ENCODE assay signal across 1 cellular context in the genomic region with DNA sequence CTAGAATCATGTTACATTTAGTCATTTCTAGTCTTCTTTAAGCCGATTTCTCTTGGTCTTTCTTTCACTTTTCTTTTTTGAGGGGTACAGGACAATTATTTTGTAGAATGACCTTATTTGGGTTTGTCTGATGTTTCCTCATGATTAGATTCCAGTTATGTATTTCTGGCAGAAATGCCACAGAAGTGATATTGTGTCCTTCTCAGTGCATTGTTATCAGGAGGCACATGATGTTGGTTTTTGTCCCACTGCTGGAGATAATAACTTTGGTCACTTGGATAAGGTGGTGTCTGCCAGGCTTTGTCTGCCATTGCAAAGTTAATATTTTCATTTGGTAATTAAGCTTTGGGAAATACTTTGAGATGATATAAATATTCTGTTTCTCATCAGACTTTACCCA.
TF ChIP-seq lines count a peak whose summit lies in the region.

No MANE protein-coding gene starts in this region.

TF ChIP-seq in K562, 482 proteins besides CTCF, POLR2A, EP300 and RAD21 (continued from another document and continues in another):
- TF ChIP-seq, protein P1, sequence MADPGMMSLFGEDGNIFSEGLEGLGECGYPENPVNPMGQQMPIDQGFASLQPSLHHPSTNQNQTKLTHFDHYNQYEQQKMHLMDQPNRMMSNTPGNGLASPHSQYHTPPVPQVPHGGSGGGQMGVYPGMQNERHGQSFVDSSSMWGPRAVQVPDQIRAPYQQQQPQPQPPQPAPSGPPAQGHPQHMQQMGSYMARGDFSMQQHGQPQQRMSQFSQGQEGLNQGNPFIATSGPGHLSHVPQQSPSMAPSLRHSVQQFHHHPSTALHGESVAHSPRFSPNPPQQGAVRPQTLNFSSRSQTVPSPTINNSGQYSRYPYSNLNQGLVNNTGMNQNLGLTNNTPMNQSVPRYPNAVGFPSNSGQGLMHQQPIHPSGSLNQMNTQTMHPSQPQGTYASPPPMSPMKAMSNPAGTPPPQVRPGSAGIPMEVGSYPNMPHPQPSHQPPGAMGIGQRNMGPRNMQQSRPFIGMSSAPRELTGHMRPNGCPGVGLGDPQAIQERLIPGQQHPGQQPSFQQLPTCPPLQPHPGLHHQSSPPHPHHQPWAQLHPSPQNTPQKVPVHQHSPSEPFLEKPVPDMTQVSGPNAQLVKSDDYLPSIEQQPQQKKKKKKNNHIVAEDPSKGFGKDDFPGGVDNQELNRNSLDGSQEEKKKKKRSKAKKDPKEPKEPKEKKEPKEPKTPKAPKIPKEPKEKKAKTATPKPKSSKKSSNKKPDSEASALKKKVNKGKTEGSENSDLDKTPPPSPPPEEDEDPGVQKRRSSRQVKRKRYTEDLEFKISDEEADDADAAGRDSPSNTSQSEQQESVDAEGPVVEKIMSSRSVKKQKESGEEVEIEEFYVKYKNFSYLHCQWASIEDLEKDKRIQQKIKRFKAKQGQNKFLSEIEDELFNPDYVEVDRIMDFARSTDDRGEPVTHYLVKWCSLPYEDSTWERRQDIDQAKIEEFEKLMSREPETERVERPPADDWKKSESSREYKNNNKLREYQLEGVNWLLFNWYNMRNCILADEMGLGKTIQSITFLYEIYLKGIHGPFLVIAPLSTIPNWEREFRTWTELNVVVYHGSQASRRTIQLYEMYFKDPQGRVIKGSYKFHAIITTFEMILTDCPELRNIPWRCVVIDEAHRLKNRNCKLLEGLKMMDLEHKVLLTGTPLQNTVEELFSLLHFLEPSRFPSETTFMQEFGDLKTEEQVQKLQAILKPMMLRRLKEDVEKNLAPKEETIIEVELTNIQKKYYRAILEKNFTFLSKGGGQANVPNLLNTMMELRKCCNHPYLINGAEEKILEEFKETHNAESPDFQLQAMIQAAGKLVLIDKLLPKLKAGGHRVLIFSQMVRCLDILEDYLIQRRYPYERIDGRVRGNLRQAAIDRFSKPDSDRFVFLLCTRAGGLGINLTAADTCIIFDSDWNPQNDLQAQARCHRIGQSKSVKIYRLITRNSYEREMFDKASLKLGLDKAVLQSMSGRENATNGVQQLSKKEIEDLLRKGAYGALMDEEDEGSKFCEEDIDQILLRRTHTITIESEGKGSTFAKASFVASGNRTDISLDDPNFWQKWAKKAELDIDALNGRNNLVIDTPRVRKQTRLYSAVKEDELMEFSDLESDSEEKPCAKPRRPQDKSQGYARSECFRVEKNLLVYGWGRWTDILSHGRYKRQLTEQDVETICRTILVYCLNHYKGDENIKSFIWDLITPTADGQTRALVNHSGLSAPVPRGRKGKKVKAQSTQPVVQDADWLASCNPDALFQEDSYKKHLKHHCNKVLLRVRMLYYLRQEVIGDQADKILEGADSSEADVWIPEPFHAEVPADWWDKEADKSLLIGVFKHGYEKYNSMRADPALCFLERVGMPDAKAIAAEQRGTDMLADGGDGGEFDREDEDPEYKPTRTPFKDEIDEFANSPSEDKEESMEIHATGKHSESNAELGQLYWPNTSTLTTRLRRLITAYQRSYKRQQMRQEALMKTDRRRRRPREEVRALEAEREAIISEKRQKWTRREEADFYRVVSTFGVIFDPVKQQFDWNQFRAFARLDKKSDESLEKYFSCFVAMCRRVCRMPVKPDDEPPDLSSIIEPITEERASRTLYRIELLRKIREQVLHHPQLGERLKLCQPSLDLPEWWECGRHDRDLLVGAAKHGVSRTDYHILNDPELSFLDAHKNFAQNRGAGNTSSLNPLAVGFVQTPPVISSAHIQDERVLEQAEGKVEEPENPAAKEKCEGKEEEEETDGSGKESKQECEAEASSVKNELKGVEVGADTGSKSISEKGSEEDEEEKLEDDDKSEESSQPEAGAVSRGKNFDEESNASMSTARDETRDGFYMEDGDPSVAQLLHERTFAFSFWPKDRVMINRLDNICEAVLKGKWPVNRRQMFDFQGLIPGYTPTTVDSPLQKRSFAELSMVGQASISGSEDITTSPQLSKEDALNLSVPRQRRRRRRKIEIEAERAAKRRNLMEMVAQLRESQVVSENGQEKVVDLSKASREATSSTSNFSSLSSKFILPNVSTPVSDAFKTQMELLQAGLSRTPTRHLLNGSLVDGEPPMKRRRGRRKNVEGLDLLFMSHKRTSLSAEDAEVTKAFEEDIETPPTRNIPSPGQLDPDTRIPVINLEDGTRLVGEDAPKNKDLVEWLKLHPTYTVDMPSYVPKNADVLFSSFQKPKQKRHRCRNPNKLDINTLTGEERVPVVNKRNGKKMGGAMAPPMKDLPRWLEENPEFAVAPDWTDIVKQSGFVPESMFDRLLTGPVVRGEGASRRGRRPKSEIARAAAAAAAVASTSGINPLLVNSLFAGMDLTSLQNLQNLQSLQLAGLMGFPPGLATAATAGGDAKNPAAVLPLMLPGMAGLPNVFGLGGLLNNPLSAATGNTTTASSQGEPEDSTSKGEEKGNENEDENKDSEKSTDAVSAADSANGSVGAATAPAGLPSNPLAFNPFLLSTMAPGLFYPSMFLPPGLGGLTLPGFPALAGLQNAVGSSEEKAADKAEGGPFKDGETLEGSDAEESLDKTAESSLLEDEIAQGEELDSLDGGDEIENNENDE (IDR thresholded peaks at IDR 0.05; ENCODE audit: low read depth, low read length), result no peak
- TF ChIP-seq ELF2 (CRISPR knock-in tag; IDR thresholded peaks at IDR 0.05), result no peak
- no peak for TF ChIP-seq SPI1 (IDR thresholded peaks at IDR 0.05; ENCODE audit: borderline replicate concordance, low read depth, low read length)
- TF ChIP-seq DMBX1 (CRISPR knock-in tag; IDR thresholded peaks at IDR 0.05; ENCODE audit: borderline replicate concordance), result no peak
- TF ChIP-seq, protein P2, sequence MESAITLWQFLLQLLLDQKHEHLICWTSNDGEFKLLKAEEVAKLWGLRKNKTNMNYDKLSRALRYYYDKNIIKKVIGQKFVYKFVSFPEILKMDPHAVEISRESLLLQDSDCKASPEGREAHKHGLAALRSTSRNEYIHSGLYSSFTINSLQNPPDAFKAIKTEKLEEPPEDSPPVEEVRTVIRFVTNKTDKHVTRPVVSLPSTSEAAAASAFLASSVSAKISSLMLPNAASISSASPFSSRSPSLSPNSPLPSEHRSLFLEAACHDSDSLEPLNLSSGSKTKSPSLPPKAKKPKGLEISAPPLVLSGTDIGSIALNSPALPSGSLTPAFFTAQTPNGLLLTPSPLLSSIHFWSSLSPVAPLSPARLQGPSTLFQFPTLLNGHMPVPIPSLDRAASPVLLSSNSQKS (CRISPR knock-in tag; IDR thresholded peaks at IDR 0.05), result no peak
- TF ChIP-seq KAT8 (IDR thresholded peaks at IDR 0.05; ENCODE audit: low read depth), result no peak
- peak; percentile 93 for TF ChIP-seq TAL1 (IDR thresholded peaks at IDR 0.05)
- TF ChIP-seq ZNF311 (CRISPR knock-in tag; IDR thresholded peaks at IDR 0.05), result no peak
- no peak for TF ChIP-seq NFYB (IDR thresholded peaks at IDR 0.05; ENCODE audit: extremely low read depth, insufficient read length)
- TF ChIP-seq FOXK2 (conservative IDR thresholded peaks at IDR 0.05 in 1 of 2, IDR thresholded peaks at IDR 0.05 in 1 of 2; ENCODE audit: low read depth in 2 of 2), result no peak
- no peak for TF ChIP-seq PURB (CRISPR knock-in tag; IDR thresholded peaks at IDR 0.05; ENCODE audit: low read depth)
- TF ChIP-seq TAF15 (IDR thresholded peaks at IDR 0.05; ENCODE audit: low read depth, low read length), result no peak
- TF ChIP-seq, protein P3, sequence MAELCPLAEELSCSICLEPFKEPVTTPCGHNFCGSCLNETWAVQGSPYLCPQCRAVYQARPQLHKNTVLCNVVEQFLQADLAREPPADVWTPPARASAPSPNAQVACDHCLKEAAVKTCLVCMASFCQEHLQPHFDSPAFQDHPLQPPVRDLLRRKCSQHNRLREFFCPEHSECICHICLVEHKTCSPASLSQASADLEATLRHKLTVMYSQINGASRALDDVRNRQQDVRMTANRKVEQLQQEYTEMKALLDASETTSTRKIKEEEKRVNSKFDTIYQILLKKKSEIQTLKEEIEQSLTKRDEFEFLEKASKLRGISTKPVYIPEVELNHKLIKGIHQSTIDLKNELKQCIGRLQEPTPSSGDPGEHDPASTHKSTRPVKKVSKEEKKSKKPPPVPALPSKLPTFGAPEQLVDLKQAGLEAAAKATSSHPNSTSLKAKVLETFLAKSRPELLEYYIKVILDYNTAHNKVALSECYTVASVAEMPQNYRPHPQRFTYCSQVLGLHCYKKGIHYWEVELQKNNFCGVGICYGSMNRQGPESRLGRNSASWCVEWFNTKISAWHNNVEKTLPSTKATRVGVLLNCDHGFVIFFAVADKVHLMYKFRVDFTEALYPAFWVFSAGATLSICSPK (IDR thresholded peaks at IDR 0.05; ENCODE audit: borderline replicate concordance), result no peak
- TF ChIP-seq TEAD1 (CRISPR knock-in tag; IDR thresholded peaks at IDR 0.05), result peak in 1 of 2 experiments; percentile 75; a peak in 1 of 4 replicates
- TF ChIP-seq PYGO2 (tag; IDR thresholded peaks at IDR 0.05), result peak; percentile 37; the same call in 1 of the 2 replicates
- TF ChIP-seq GATA2 (CRISPR knock-in tag; IDR thresholded peaks at IDR 0.05), result peak; percentile 57; the same call in 1 of the 2 replicates
- TF ChIP-seq, protein P4, sequence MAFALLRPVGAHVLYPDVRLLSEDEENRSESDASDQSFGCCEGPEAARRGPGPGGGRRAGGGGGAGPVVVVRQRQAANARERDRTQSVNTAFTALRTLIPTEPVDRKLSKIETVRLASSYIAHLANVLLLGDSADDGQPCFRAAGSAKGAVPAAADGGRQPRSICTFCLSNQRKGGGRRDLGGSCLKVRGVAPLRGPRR (CRISPR knock-in tag; IDR thresholded peaks at IDR 0.05), result no peak
- TF ChIP-seq ZNF3 (CRISPR knock-in tag; IDR thresholded peaks at IDR 0.05), result no peak
- no peak for TF ChIP-seq NFE2 (IDR thresholded peaks at IDR 0.05; ENCODE audit: low read depth)
- TF ChIP-seq, protein P5, sequence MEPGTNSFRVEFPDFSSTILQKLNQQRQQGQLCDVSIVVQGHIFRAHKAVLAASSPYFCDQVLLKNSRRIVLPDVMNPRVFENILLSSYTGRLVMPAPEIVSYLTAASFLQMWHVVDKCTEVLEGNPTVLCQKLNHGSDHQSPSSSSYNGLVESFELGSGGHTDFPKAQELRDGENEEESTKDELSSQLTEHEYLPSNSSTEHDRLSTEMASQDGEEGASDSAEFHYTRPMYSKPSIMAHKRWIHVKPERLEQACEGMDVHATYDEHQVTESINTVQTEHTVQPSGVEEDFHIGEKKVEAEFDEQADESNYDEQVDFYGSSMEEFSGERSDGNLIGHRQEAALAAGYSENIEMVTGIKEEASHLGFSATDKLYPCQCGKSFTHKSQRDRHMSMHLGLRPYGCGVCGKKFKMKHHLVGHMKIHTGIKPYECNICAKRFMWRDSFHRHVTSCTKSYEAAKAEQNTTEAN (CRISPR knock-in tag; IDR thresholded peaks at IDR 0.05), result no peak
- no peak for TF ChIP-seq NR2F6 (CRISPR knock-in tag; IDR thresholded peaks at IDR 0.05)
- TF ChIP-seq POLR2AphosphoS5 (IDR thresholded peaks at IDR 0.05; ENCODE audit: control insufficient read depth, insufficient read depth, low read depth, low read length), result peak; percentile 57; the same call in 1 of the 2 replicates
- TF ChIP-seq LARP7 (IDR thresholded peaks at IDR 0.05), result no peak
- TF ChIP-seq ZEB2 (IDR thresholded peaks at IDR 0.05), result peak; percentile 12; the same call in 1 of the 2 replicates
- no peak for TF ChIP-seq ZNF696 (CRISPR knock-in tag; conservative IDR thresholded peaks at IDR 0.05)
- TF ChIP-seq, protein P6, sequence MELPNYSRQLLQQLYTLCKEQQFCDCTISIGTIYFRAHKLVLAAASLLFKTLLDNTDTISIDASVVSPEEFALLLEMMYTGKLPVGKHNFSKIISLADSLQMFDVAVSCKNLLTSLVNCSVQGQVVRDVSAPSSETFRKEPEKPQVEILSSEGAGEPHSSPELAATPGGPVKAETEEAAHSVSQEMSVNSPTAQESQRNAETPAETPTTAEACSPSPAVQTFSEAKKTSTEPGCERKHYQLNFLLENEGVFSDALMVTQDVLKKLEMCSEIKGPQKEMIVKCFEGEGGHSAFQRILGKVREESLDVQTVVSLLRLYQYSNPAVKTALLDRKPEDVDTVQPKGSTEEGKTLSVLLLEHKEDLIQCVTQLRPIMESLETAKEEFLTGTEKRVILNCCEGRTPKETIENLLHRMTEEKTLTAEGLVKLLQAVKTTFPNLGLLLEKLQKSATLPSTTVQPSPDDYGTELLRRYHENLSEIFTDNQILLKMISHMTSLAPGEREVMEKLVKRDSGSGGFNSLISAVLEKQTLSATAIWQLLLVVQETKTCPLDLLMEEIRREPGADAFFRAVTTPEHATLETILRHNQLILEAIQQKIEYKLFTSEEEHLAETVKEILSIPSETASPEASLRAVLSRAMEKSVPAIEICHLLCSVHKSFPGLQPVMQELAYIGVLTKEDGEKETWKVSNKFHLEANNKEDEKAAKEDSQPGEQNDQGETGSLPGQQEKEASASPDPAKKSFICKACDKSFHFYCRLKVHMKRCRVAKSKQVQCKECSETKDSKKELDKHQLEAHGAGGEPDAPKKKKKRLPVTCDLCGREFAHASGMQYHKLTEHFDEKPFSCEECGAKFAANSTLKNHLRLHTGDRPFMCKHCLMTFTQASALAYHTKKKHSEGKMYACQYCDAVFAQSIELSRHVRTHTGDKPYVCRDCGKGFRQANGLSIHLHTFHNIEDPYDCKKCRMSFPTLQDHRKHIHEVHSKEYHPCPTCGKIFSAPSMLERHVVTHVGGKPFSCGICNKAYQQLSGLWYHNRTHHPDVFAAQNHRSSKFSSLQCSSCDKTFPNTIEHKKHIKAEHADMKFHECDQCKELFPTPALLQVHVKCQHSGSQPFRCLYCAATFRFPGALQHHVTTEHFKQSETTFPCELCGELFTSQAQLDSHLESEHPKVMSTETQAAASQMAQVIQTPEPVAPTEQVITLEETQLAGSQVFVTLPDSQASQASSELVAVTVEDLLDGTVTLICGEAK (IDR thresholded peaks at IDR 0.05), result no peak
- TF ChIP-seq, protein P6 (CRISPR knock-in tag; IDR thresholded peaks at IDR 0.05), result no peak
- TF ChIP-seq ZNF444 (CRISPR knock-in tag; IDR thresholded peaks at IDR 0.05), result no peak
- no peak for TF ChIP-seq ZNF699 (CRISPR knock-in tag; IDR thresholded peaks at IDR 0.05; ENCODE audit: insufficient replicate concordance)
- TF ChIP-seq RUNX1 (IDR thresholded peaks at IDR 0.05; ENCODE audit: low read depth), result no peak
- no peak for TF ChIP-seq ZBTB7A (IDR thresholded peaks at IDR 0.05; ENCODE audit: borderline replicate concordance, control insufficient read depth, low read depth, low read length)
- TF ChIP-seq ZNF551 (CRISPR knock-in tag; IDR thresholded peaks at IDR 0.05), result no peak
